1 cellular context compared by ENCODE assay signal in the genomic region with DNA sequence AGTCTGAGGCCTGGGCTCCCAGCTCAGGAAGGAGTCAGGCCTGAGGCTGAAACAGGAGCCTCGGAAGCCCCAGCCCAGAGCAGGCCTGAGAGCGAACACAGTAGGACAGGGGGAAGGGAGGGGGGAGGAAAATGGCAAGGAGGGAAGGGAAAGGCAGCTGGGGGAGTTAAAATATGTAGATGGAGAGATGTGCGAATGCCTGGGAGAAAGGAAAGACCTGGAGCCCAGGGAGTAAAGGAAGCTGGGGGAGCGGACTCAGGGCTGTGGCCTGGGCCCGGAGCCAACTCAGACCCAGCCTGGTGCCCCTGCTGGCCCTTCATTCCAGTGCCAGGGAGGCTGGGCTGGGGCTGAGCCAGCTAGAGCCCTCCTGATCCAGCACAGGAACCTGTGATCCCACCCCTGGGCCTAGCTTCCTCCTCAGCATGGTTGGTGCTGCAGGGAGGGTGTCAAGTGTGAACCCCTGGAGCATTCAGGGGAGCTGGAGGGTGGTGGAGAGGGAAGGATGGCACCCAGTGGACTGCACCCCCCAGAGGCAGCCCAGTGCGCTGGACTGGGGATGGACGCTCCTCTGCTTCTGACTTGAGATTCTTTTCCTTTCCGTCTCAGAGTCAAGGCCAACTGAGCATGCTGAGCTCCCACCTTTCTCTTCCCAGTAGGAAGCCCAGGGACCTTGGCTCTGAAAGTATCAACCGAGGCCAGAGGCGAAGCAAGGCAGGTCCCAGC.
A peak's percentile ranks its signal among the peaks of the same experiment; 100 is the strongest.
TF ChIP-seq lines count a peak whose summit lies in the region.

No MANE protein-coding gene starts in this region.

TF ChIP-seq in HepG2, 621 proteins besides CTCF, POLR2A, EP300 and RAD21:
- TF ChIP-seq SATB2 (CRISPR knock-in tag; IDR thresholded peaks at IDR 0.05) = no peak
- TF ChIP-seq RXRA (CRISPR knock-in tag; IDR thresholded peaks at IDR 0.05) = no peak
- TF ChIP-seq, protein P1, sequence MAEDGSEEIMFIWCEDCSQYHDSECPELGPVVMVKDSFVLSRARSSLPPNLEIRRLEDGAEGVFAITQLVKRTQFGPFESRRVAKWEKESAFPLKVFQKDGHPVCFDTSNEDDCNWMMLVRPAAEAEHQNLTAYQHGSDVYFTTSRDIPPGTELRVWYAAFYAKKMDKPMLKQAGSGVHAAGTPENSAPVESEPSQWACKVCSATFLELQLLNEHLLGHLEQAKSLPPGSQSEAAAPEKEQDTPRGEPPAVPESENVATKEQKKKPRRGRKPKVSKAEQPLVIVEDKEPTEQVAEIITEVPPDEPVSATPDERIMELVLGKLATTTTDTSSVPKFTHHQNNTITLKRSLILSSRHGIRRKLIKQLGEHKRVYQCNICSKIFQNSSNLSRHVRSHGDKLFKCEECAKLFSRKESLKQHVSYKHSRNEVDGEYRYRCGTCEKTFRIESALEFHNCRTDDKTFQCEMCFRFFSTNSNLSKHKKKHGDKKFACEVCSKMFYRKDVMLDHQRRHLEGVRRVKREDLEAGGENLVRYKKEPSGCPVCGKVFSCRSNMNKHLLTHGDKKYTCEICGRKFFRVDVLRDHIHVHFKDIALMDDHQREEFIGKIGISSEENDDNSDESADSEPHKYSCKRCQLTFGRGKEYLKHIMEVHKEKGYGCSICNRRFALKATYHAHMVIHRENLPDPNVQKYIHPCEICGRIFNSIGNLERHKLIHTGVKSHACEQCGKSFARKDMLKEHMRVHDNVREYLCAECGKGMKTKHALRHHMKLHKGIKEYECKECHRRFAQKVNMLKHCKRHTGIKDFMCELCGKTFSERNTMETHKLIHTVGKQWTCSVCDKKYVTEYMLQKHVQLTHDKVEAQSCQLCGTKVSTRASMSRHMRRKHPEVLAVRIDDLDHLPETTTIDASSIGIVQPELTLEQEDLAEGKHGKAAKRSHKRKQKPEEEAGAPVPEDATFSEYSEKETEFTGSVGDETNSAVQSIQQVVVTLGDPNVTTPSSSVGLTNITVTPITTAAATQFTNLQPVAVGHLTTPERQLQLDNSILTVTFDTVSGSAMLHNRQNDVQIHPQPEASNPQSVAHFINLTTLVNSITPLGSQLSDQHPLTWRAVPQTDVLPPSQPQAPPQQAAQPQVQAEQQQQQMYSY (CRISPR knock-in tag; IDR thresholded peaks at IDR 0.05) = peak; percentile 78
